Comparison of ENCODE assay signal across 17 cellular contexts in genomic region chr3:53754325-53754724, GRCh38.
DNase-seq lines count a peak whose midpoint lies in the region; ATAC-seq and TF ChIP-seq lines count a peak whose summit lies in the region.
"Had no signal": no experiment of that assay in that cellular context is flagged by ENCODE, and none has a peak within 500 bp of the region (broad histone marks: within the 10 kb centered on the region; RNA-seq: fewer than 3 reads in every experiment).

No MANE protein-coding gene starts in this region.

- peak overlapping the region; percentile 50 for H3K27ac ChIP-seq in KOPT-K1 (ENCODE audit: low read depth, low read length, poor library complexity, severe bottlenecking)
- H3K27ac ChIP-seq: prostate gland, stomach, VCaP had no signal

- no peak overlapping the region for H3K4me3 Mint-ChIP-seq in activated CD4-positive, alpha-beta memory T cell treated with anti-CD3 and anti-CD28 coated beads, Interleukin-2, amount 10 ng/mL, durations not matched to agents 7 days and 5 days
- no peak overlapping the region for H3K4me3 Mint-ChIP-seq in activated CD4-positive, alpha-beta memory T cell treated with anti-CD3 and anti-CD28 coated beads for 36 hours
- H3K4me3 Mint-ChIP-seq in progenitor cell of endocrine pancreas (ENCODE audit: low read depth): no peak overlapping the region
- no peak overlapping the region for H3K4me3 Mint-ChIP-seq in HFFc6

- TF ChIP-seq CTCF in progenitor cell of endocrine pancreas (IDR thresholded peaks at IDR 0.05; ENCODE audit: unreplicated experiment) (no peak), HFFc6 (IDR thresholded peaks at IDR 0.05) (no peak)

- H3K9me3 ChIP-seq in KOPT-K1 (ENCODE audit: insufficient read depth, low read length, poor library complexity, severe bottlenecking): no peaks in the 10 kb centered on the region
- H3K9me3 ChIP-seq: prostate gland, stomach had no signal

- peaks cover 5% of the 10 kb centered on the region for H3K27me3 Mint-ChIP-seq in activated CD4-positive, alpha-beta memory T cell treated with anti-CD3 and anti-CD28 coated beads, Interleukin-2, amount 10 ng/mL, durations not matched to agents 7 days and 5 days
- peaks cover 5% of the 10 kb centered on the region for H3K27me3 Mint-ChIP-seq in activated CD4-positive, alpha-beta memory T cell treated with anti-CD3 and anti-CD28 coated beads for 36 hours
- peaks cover 3% of the 10 kb centered on the region for H3K27me3 Mint-ChIP-seq in progenitor cell of endocrine pancreas
- peaks cover 18% of the 10 kb centered on the region for H3K27me3 Mint-ChIP-seq in HFFc6 (ENCODE audit: insufficient read depth)

- H3K27ac Mint-ChIP-seq in activated CD4-positive, alpha-beta memory T cell treated with anti-CD3 and anti-CD28 coated beads, Interleukin-2, amount 10 ng/mL, durations not matched to agents 7 days and 5 days: peak overlapping the region; percentile 94
- H3K27ac Mint-ChIP-seq in activated CD4-positive, alpha-beta memory T cell treated with anti-CD3 and anti-CD28 coated beads for 36 hours: no peak overlapping the region
- H3K27ac Mint-ChIP-seq in progenitor cell of endocrine pancreas: no peak overlapping the region
- H3K27ac Mint-ChIP-seq in HFFc6: no peak overlapping the region

- intact Hi-C loops in activated CD4-positive, alpha-beta memory T cell treated with anti-CD3 and anti-CD28 coated beads for 36 hours (cut with micrococcal nuclease): loop anchor here (5.0 kb wide), 1 partner anchor 138 kb away; the partner anchor contains the start of gene SELENOK
- intact Hi-C loops in left ventricle myocardium superior (cut with micrococcal nuclease): no loop called here

- DNase-seq in activated CD4-positive, alpha-beta memory T cell treated with anti-CD3 and anti-CD28 coated beads, Interleukin-2, amount 10 ng/mL, durations not matched to agents 7 days and 5 days: no peak
- no peak for DNase-seq in activated CD4-positive, alpha-beta memory T cell treated with anti-CD3 and anti-CD28 coated beads for 36 hours
- DNase-seq in left ventricle myocardium superior (peak; percentile 43), putamen (ENCODE audit: low spot score) (peak; percentile 28), progenitor cell of endocrine pancreas (ENCODE audit: low spot score, unreplicated experiment) (no peak), HFFc6 (no peak)
- no peak for DNase-seq in NK-92 treated with Interleukin-12 subunit alpha and Interleukin-12 subunit beta, amount 100 ng/mL, for 24 hours (lab: John Stamatoyannopoulos, UW)
- DNase-seq: H7; Kasumi-1; NCI-H1105 treated with DMSO at 0.1 percent for 48 hours; NCI-H2171 treated with DMSO at 0.1 percent for 48 hours; stimulated activated CD4-positive, alpha-beta T cell treated with anti-CD3 and anti-CD28 coated beads, Interleukin-12 subunit alpha, Interleukin-12 subunit beta, amount 100 ng/mL, for 4 hours; stomach; SW 1271 had no signal

- CTCF ChIA-PET in activated CD4-positive, alpha-beta memory T cell treated with anti-CD3 and anti-CD28 coated beads, Interleukin-2, amount 10 ng/mL, durations not matched to agents 7 days and 5 days (lab: Charles Lee): interaction anchor here (0.8 kb wide), 1 partner anchor 10 kb away, joined by 3 read pairs; no protein-coding TSS in a partner anchor
- CTCF ChIA-PET in activated CD4-positive, alpha-beta memory T cell treated with anti-CD3 and anti-CD28 coated beads for 36 hours (lab: Charles Lee): no interaction called here

- peak; percentile 33 for ATAC-seq in left ventricle myocardium superior

- POLR2A ChIA-PET in activated CD4-positive, alpha-beta memory T cell treated with anti-CD3 and anti-CD28 coated beads, Interleukin-2, amount 10 ng/mL, durations not matched to agents 7 days and 5 days (lab: Charles Lee): interaction anchor here (0.8 to 1.3 kb wide), 6 partner anchors 10 to 407 kb away, joined by 3 to 5 read pairs (median 4); partner anchors contain the start of gene DCP1A
- POLR2A ChIA-PET in activated CD4-positive, alpha-beta memory T cell treated with anti-CD3 and anti-CD28 coated beads for 36 hours (lab: Charles Lee): no interaction called here

- H3K36me3 Mint-ChIP-seq in activated CD4-positive, alpha-beta memory T cell treated with anti-CD3 and anti-CD28 coated beads, Interleukin-2, amount 10 ng/mL, durations not matched to agents 7 days and 5 days (ENCODE audit: low read depth): peaks cover 19% of the 10 kb centered on the region
- H3K36me3 Mint-ChIP-seq in activated CD4-positive, alpha-beta memory T cell treated with anti-CD3 and anti-CD28 coated beads for 36 hours: no peaks in the 10 kb centered on the region
- no peaks in the 10 kb centered on the region for H3K36me3 Mint-ChIP-seq in progenitor cell of endocrine pancreas (ENCODE audit: insufficient read depth)
- no peaks in the 10 kb centered on the region for H3K36me3 Mint-ChIP-seq in HFFc6 (ENCODE audit: low read depth)

- H3K4me1 Mint-ChIP-seq in activated CD4-positive, alpha-beta memory T cell treated with anti-CD3 and anti-CD28 coated beads, Interleukin-2, amount 10 ng/mL, durations not matched to agents 7 days and 5 days: peaks cover 66% of the 10 kb centered on the region
- peaks cover 27% of the 10 kb centered on the region for H3K4me1 Mint-ChIP-seq in activated CD4-positive, alpha-beta memory T cell treated with anti-CD3 and anti-CD28 coated beads for 36 hours (ENCODE audit: low read depth)
- H3K4me1 Mint-ChIP-seq in progenitor cell of endocrine pancreas (ENCODE audit: low read depth): peaks cover 6% of the 10 kb centered on the region
- no peaks in the 10 kb centered on the region for H3K4me1 Mint-ChIP-seq in HFFc6 (ENCODE audit: low read depth)

- H3K36me3 ChIP-seq in KOPT-K1 (ENCODE audit: insufficient read depth, low read length): no peaks in the 10 kb centered on the region
- H3K36me3 ChIP-seq: prostate gland, stomach had no signal

- H3K9me3 Mint-ChIP-seq in activated CD4-positive, alpha-beta memory T cell treated with anti-CD3 and anti-CD28 coated beads, Interleukin-2, amount 10 ng/mL, durations not matched to agents 7 days and 5 days: peaks cover 2% of the 10 kb centered on the region
- no peaks in the 10 kb centered on the region for H3K9me3 Mint-ChIP-seq in activated CD4-positive, alpha-beta memory T cell treated with anti-CD3 and anti-CD28 coated beads for 36 hours
- H3K9me3 Mint-ChIP-seq in progenitor cell of endocrine pancreas (ENCODE audit: low read depth) (no peaks in the 10 kb centered on the region), HFFc6 (no peaks in the 10 kb centered on the region)

Comparison
In these comparisons a context has a peak if more than half of its experiments do, and no peak if none do; other contexts are left out.
1. DNase-seq: peak in left ventricle myocardium superior (single experiment) and putamen (single experiment); none in activated CD4-positive, alpha-beta memory T cell treated with anti-CD3 and anti-CD28 coated beads, Interleukin-2, amount 10 ng/mL, durations not matched to agents 7 days and 5 days (single experiment), activated CD4-positive, alpha-beta memory T cell treated with anti-CD3 and anti-CD28 coated beads for 36 hours (single experiment), NK-92 treated with Interleukin-12 subunit alpha and Interleukin-12 subunit beta, amount 100 ng/mL, for 24 hours (single experiment), progenitor cell of endocrine pancreas (single experiment) and HFFc6 (single experiment).